ENCODE assay signal across 23 cellular contexts in the genomic region with DNA sequence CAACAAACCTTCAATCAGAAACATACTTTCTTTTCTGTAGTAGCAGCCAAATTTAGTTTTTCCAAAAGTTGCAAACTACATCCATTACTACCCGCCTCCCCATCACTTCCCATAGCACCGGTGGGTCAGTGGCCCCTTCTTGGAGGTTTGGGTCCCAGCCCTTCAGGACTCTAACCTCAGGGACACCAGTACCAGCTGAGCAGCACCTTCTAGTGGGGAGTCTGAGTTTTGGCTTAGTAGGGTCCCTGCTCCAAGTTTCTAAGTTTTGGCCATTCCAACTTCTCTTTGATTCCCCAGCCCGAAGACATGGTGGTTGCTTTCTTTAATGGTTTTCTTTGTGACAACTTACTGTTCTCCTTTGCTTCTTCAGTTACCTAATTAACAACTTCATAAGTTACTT.
DNase-seq lines count a peak whose midpoint lies in the region; ATAC-seq, FAIRE-seq and TF ChIP-seq lines count a peak whose summit lies in the region.
"Had no signal": no experiment of that assay in that cellular context is flagged by ENCODE, and none has a peak within 500 bp of the region (broad histone marks: within the 10 kb centered on the region; RNA-seq: fewer than 3 reads in every experiment).

No MANE protein-coding gene starts in this region.

- H3K79me2 ChIP-seq in Loucy (ENCODE audit: insufficient read depth, low read length) (no peaks in the 10 kb centered on the region), H1 (ENCODE audit: control insufficient read depth in 1 of 2, insufficient read depth in 2 of 2, low read length in 2 of 2) (no peaks in the 10 kb centered on the region)

- H2BK20ac ChIP-seq in H1 (ENCODE audit: low read length), result no peak overlapping the region

- H3K4ac ChIP-seq in H1 (replicated peaks; ENCODE audit: insufficient read length, low read depth, low read length), result no peak overlapping the region

- CTCF ChIA-PET in H1 (lab: Charles Lee; ENCODE audit: partially characterized antibody), result no interaction called here

- H3K9ac ChIP-seq in Loucy (ENCODE audit: low read depth, low read length, poor library complexity, severe bottlenecking), result no peak overlapping the region
- H3K9ac ChIP-seq in H1 (replicated peaks in 1 of 4; ENCODE audit: extremely low read depth in 1 of 4, low read depth in 3 of 4, low read length in 3 of 4), result no peak overlapping the region
- H3K9ac ChIP-seq: GM23248, SK-N-SH had no signal

- H3K9me3 ChIP-seq in Loucy (ENCODE audit: insufficient read depth, low read depth, low read length), result no peaks in the 10 kb centered on the region
- no peaks in the 10 kb centered on the region for H3K9me3 ChIP-seq in H1 (ENCODE audit: insufficient read depth in 2 of 2, low read depth in 1 of 2, low read length in 1 of 2)
- no peaks in the 10 kb centered on the region for H3K9me3 ChIP-seq in SJCRH30 (replicated peaks)
- H3K9me3 ChIP-seq: SK-N-SH had no signal

- H2AFZ ChIP-seq in Loucy (ENCODE audit: low read length), result no peak overlapping the region
- H2AFZ ChIP-seq in H1 (ENCODE audit: low read length), result no peak overlapping the region
- H2AFZ ChIP-seq: GM23248 had no signal

- 93% methylated on average over 3 of the region's 3 CpGs; no CpG with 5 or more reads in 1 of the 2 experiments for WGBS in H1 (ENCODE audit: extremely low coverage in 1 of 2, insufficient coverage in 1 of 2, insufficient read length in 1 of 2, insufficient replicate concordance in 2 of 2, low coverage in 1 of 2, low lambda C conversion rate in 2 of 2, missing lambda C conversion rate in 1 of 2), 2 experiments

- H3K4me2 ChIP-seq in Loucy (ENCODE audit: low read depth, low read length, poor library complexity, severe bottlenecking) (no peak overlapping the region), H1 (ENCODE audit: insufficient read depth in 1 of 2, low read depth in 2 of 2, low read length in 2 of 2) (no peak overlapping the region)
- H3K4me2 ChIP-seq: SK-N-SH had no signal

- H3K27ac ChIP-seq in H1 (ENCODE audit: low read depth, low read length) (no peak overlapping the region), SJCRH30 (no peak overlapping the region)
- H3K27ac ChIP-seq: GM23248 had no signal

- H2AK5ac ChIP-seq in H1 (ENCODE audit: low read depth, low read length), result no peak overlapping the region

- peak; percentile 60 to 76 for TF ChIP-seq RAD21 in H1 (IDR thresholded peaks at IDR 0.05 in 1 of 2, conservative IDR thresholded peaks at IDR 0.05 in 1 of 2; ENCODE audit: low read depth in 2 of 2, low read length in 2 of 2)

- peak; percentile 20 for TF ChIP-seq CTCF in GM12873 (IDR thresholded peaks at IDR 0.05; ENCODE audit: insufficient read depth, low read depth, low read length, missing control alignments)
- TF ChIP-seq CTCF in Loucy (conservative IDR thresholded peaks at IDR 0.05; ENCODE audit: low read length), result peak; percentile 60
- peak; percentile 40 to 46 (median 44) for TF ChIP-seq CTCF in H1 (IDR thresholded peaks at IDR 0.05; ENCODE audit: control extremely low read depth in 1 of 3, insufficient read depth in 1 of 3, low read depth in 1 of 3, low read length in 3 of 3)

- TF ChIP-seq EP300 in H1 (IDR thresholded peaks at IDR 0.05; ENCODE audit: borderline replicate concordance in 1 of 2, low read depth in 2 of 2, low read length in 2 of 2), result no peak

- H3K27me3 ChIP-seq in Loucy (ENCODE audit: insufficient read depth, low read length, poor library complexity, severe bottlenecking), result no peaks in the 10 kb centered on the region
- H3K27me3 ChIP-seq in H1 (replicated peaks in 1 of 4; ENCODE audit: control insufficient read depth in 3 of 4, extremely low read depth in 1 of 4, insufficient read depth in 3 of 4, low read length in 3 of 4), result no peaks in the 10 kb centered on the region
- H3K27me3 ChIP-seq in SJCRH30, result no peaks in the 10 kb centered on the region

- H4K20me1 ChIP-seq in Loucy (ENCODE audit: insufficient read depth, low read length, poor library complexity, severe bottlenecking), result no peaks in the 10 kb centered on the region
- H4K20me1 ChIP-seq in H1 (replicated peaks in 1 of 2; ENCODE audit: control insufficient read depth in 1 of 2, insufficient read depth in 2 of 2, low read length in 2 of 2), result no peaks in the 10 kb centered on the region

- H3K18ac ChIP-seq in H1 (ENCODE audit: extremely low read depth, low read length), result no peak overlapping the region

- H3K4me1 ChIP-seq in Loucy (ENCODE audit: insufficient read depth, low read length, poor library complexity, severe bottlenecking) (peaks cover 29% of the 10 kb centered on the region), H1 (replicated peaks in 1 of 4; ENCODE audit: control insufficient read depth in 3 of 4, insufficient read depth in 4 of 4, low read length in 3 of 4) (0 out of 7 replicates have a peak, but pooled peaks cover 0 to under 1% (median 0%) of the 10 kb centered on the region in 4 experiments), SJCRH30 (0 out of 2 replicates have a peak, but pooled peaks cover 3% of the 10 kb centered on the region)

- no peak overlapping the region for H3K14ac ChIP-seq in H1 (ENCODE audit: insufficient read length)

- H3F3A ChIP-seq in Loucy (ENCODE audit: low read depth), result peaks cover 4% of the 10 kb centered on the region; the same call in 1 of the 2 replicates

- POLR2A ChIA-PET in H1 (lab: Charles Lee; ENCODE audit: partially characterized antibody), result no interaction called here

- no peak overlapping the region for H3K56ac ChIP-seq in H1 (replicated peaks; ENCODE audit: insufficient read length, low read depth, low read length)

- FAIRE-seq in H1 (lab: Jason Lieb, UNC), result no peak
- FAIRE-seq: D721Med, GM12878 had no signal

- no peak overlapping the region for H2BK15ac ChIP-seq in H1 (ENCODE audit: low read length)

- no peak for TF ChIP-seq POLR2A in H1 (IDR thresholded peaks at IDR 0.05; ENCODE audit: control extremely low read depth in 1 of 2, low read depth in 2 of 2, low read length in 2 of 2)

- H3K4me3 ChIP-seq in Loucy (ENCODE audit: low read length, poor library complexity, severe bottlenecking), result no peak overlapping the region
- no peak overlapping the region for H3K4me3 ChIP-seq in H1 (ENCODE audit: extremely low read depth in 1 of 4, insufficient read depth in 2 of 4, low read depth in 3 of 4, low read length in 4 of 4)
- no peak overlapping the region for H3K4me3 ChIP-seq in SJCRH30
- H3K4me3 ChIP-seq: GM12878, GM23248 had no signal

- H2BK120ac ChIP-seq in H1 (replicated peaks; ENCODE audit: low read depth, low read length), result no peak overlapping the region

- H3K23me2 ChIP-seq in H1 (ENCODE audit: low read depth, low read length), result no peaks in the 10 kb centered on the region

- H3K36me3 ChIP-seq in Loucy (ENCODE audit: insufficient read depth, low read length) (no peaks in the 10 kb centered on the region), H1 (ENCODE audit: control insufficient read depth in 2 of 4, insufficient read depth in 4 of 4, low read length in 3 of 4) (no peaks in the 10 kb centered on the region), SJCRH30 (no peaks in the 10 kb centered on the region)

- no peak overlapping the region for H2BK5ac ChIP-seq in H1 (ENCODE audit: low read depth, low read length)

- no peak overlapping the region for H3K23ac ChIP-seq in H1 (ENCODE audit: insufficient read length)

- no peak overlapping the region for H2BK12ac ChIP-seq in H1 (ENCODE audit: low read depth, low read length)

- no peak for ATAC-seq in GM18861 (IDR thresholded peaks at IDR 0.05; ENCODE audit: unreplicated experiment)
- no peak for ATAC-seq in HG02870 (IDR thresholded peaks at IDR 0.05; ENCODE audit: unreplicated experiment)
- no peak for ATAC-seq in HG03457 (IDR thresholded peaks at IDR 0.05; ENCODE audit: unreplicated experiment)
- ATAC-seq: GM12878 had no signal

- H3K79me1 ChIP-seq in H1 (ENCODE audit: low read depth, low read length), result no peaks in the 10 kb centered on the region

- DNase-seq in H1 (ENCODE audit: low read depth in 1 of 2, low spot score in 2 of 2) (no peak), SJCRH30 (no peak)
- DNase-seq: ACHN; C1 segment of cervical spinal cord; CD8-positive, alpha-beta memory T cell; DMS79 treated with DMSO at 0.1 percent for 48 hours; GM23248; HFFc6; NCI-H1105 treated with DMSO at 0.1 percent for 48 hours; NCI-H1694 treated with DMSO at 0.1 percent for 48 hours; NCI-H2227 treated with DMSO at 0.1 percent for 48 hours; NCI-H510A treated with DMSO at 0.1 percent for 48 hours; NCI-H774; OCI-M1; SHP77; SK-N-SH had no signal

- H3K9me2 ChIP-seq in Loucy (replicated peaks; ENCODE audit: low read depth, low read length), result no peaks in the 10 kb centered on the region
- H3K9me2 ChIP-seq: SK-N-SH had no signal

- no peak overlapping the region for H4K8ac ChIP-seq in H1 (ENCODE audit: extremely low read depth, insufficient read depth, low read length)

- no peak overlapping the region for H4K5ac ChIP-seq in H1 (ENCODE audit: insufficient read length, low read depth, low read length)

- H4K91ac ChIP-seq in H1 (replicated peaks; ENCODE audit: insufficient read length, low read length), result no peak overlapping the region

TF ChIP-seq in H1, 55 proteins besides CTCF, POLR2A, EP300 and RAD21:
- TF ChIP-seq KDM1A (IDR thresholded peaks at IDR 0.05; ENCODE audit: borderline replicate concordance, low read length) (no peak), RBBP5 (IDR thresholded peaks at IDR 0.05; ENCODE audit: borderline replicate concordance, low read depth, low read length) (no peak), RXRA (IDR thresholded peaks at IDR 0.05; ENCODE audit: insufficient read depth, low read depth, low read length) (no peak), HDAC6 (IDR thresholded peaks at IDR 0.05; ENCODE audit: low read depth, low read length) (no peak), TCF12 (IDR thresholded peaks at IDR 0.05; ENCODE audit: low read depth, low read length) (no peak), MAFK (IDR thresholded peaks at IDR 0.05; ENCODE audit: low read depth, low read length) (no peak), JUN (IDR thresholded peaks at IDR 0.05; ENCODE audit: low read depth, low read length) (no peak), CHD1 (IDR thresholded peaks at IDR 0.05; ENCODE audit: low read depth, low read length) (no peak), NANOG (IDR thresholded peaks at IDR 0.05; ENCODE audit: insufficient read depth, low read depth, low read length, poor library complexity, severe bottlenecking) (no peak), SRF (IDR thresholded peaks at IDR 0.05; ENCODE audit: low read depth, low read length) (no peak)
TF ChIP-seq in H1: peak in this region for 0.
